1 cellular context compared by ENCODE assay signal in genomic region chr6:26020291-26020982, GRCh38.
TF ChIP-seq lines count a peak whose summit lies in the region.

No MANE protein-coding gene starts in this region.

TF ChIP-seq in GM12878, 131 proteins besides CTCF, POLR2A, EP300 and RAD21 (continued from another document):
- TF ChIP-seq ZNF687 (IDR thresholded peaks at IDR 0.05) (peak; percentile 96), MYB (IDR thresholded peaks at IDR 0.05; ENCODE audit: borderline replicate concordance, low read depth, low read length) (peak; percentile 38; the same call in 1 of the 2 replicates), SP1 (IDR thresholded peaks at IDR 0.05; ENCODE audit: low read depth, low read length) (peak; percentile 89), YY1 (IDR thresholded peaks at IDR 0.05; ENCODE audit: low read depth, low read length) (peak; percentile 86), IRF5 (IDR thresholded peaks at IDR 0.05; ENCODE audit: borderline replicate concordance) (no peak; the same call in 1 of the 2 replicates), MEF2B (IDR thresholded peaks at IDR 0.05; ENCODE audit: partially characterized antibody, poor library complexity, severe bottlenecking) (peak; percentile 34), BACH1 (IDR thresholded peaks at IDR 0.05; ENCODE audit: borderline replicate concordance) (peak; percentile 93), KLF5 (IDR thresholded peaks at IDR 0.05; ENCODE audit: partially characterized antibody) (peak; percentile 86), RFX5 (IDR thresholded peaks at IDR 0.05; ENCODE audit: low read depth, low read length) (peak; percentile 92), TCF12 (IDR thresholded peaks at IDR 0.05; ENCODE audit: low read depth, low read length) (peak; percentile 81; the same call in 1 of the 2 replicates), ELK1 (IDR thresholded peaks at IDR 0.05; ENCODE audit: low read depth, low read length) (peak; percentile 46; the same call in 1 of the 2 replicates), FOXM1 (IDR thresholded peaks at IDR 0.05; ENCODE audit: low read depth, low read length) (0 out of 2 replicates have a peak, but pooled peaks have one; percentile 8), RB1 (IDR thresholded peaks at IDR 0.05; ENCODE audit: borderline replicate concordance) (peak; percentile 56; the same call in 1 of the 2 replicates), ETV6 (conservative IDR thresholded peaks at IDR 0.05 in 1 of 2, IDR thresholded peaks at IDR 0.05 in 1 of 2; ENCODE audit: borderline replicate concordance in 1 of 2, low read depth in 1 of 2) (no peak; a peak in 1 of 4 replicates), POLR2AphosphoS2 (IDR thresholded peaks at IDR 0.05; ENCODE audit: low read depth, low read length) (peak; percentile 99), RUNX3 (IDR thresholded peaks at IDR 0.05; ENCODE audit: low read length) (no peak; the same call in 1 of the 2 replicates), TBL1XR1 (IDR thresholded peaks at IDR 0.05; ENCODE audit: low read depth, low read length) (no peak), SRF (IDR thresholded peaks at IDR 0.05; ENCODE audit: low read depth in 2 of 2, low read length in 2 of 2) (no peak), CREB1 (IDR thresholded peaks at IDR 0.05; ENCODE audit: low read depth) (peak; percentile 75), NFYA (IDR thresholded peaks at IDR 0.05; ENCODE audit: borderline replicate concordance, low read depth, low read length) (peak; percentile 11; the same call in 1 of the 2 replicates), SMAD5 (IDR thresholded peaks at IDR 0.05; ENCODE audit: low read depth) (peak; percentile 99), TAF1 (IDR thresholded peaks at IDR 0.05; ENCODE audit: borderline replicate concordance, low read depth, low read length) (peak; percentile 88), ZBTB33 (IDR thresholded peaks at IDR 0.05) (peak; percentile 27; the same call in 1 of the 2 replicates), MLLT1 (IDR thresholded peaks at IDR 0.05) (peak; percentile 95), NFXL1 (IDR thresholded peaks at IDR 0.05; ENCODE audit: borderline replicate concordance) (peak; percentile 94), MTA3 (IDR thresholded peaks at IDR 0.05; ENCODE audit: borderline replicate concordance, low read length) (peak; percentile 87), CEBPZ (IDR thresholded peaks at IDR 0.05; ENCODE audit: low read depth, low read length) (no peak), CBX3 (IDR thresholded peaks at IDR 0.05; ENCODE audit: borderline replicate concordance, low read depth) (no peak), CHD2 (IDR thresholded peaks at IDR 0.05; ENCODE audit: borderline replicate concordance, low read depth, low read length) (peak; percentile 80; the same call in 1 of the 2 replicates), IRF4 (IDR thresholded peaks at IDR 0.05; ENCODE audit: low read depth, low read length) (0 out of 2 replicates have a peak, but pooled peaks have one; percentile 8), STAT1 (conservative IDR thresholded peaks at IDR 0.05) (peak; percentile 27; the same call in 1 of the 2 replicates), TARDBP (IDR thresholded peaks at IDR 0.05; ENCODE audit: borderline replicate concordance) (0 out of 2 replicates have a peak, but pooled peaks have one; percentile 78), FOS (IDR thresholded peaks at IDR 0.05; ENCODE audit: borderline replicate concordance, extremely low read depth, insufficient read length) (peak; percentile 62), BHLHE40 (IDR thresholded peaks at IDR 0.05; ENCODE audit: borderline replicate concordance in 1 of 2, low read depth in 2 of 2, low read length in 1 of 2) (peak in 1 of 2 experiments; percentile 10; a peak in 1 of 4 replicates), GATAD2B (conservative IDR thresholded peaks at IDR 0.05; ENCODE audit: low read depth) (peak; percentile 61; the same call in 1 of the 2 replicates)
